In genomic region chr19:4206818-4207484, GRCh38 we compare ENCODE assay signal across 11 cellular contexts. TPM values are rescaled to one million over a fixed set of nuclear protein-coding genes. Genes with fewer than 3 reads are reported as not detected.
DNase-seq lines count a peak whose midpoint lies in the region; ATAC-seq, FAIRE-seq and TF ChIP-seq lines count a peak whose summit lies in the region.
"Had no signal": no experiment of that assay in that cellular context is flagged by ENCODE, and none has a peak within 500 bp of the region (broad histone marks: within the 10 kb centered on the region; RNA-seq: fewer than 3 reads in every experiment).

No MANE protein-coding gene starts in this region.

- peaks cover 3% of the 10 kb centered on the region for H3K27me3 Mint-ChIP-seq in MCF 10A (ENCODE audit: insufficient read depth, unreplicated experiment)
- H3K27me3 Mint-ChIP-seq in activated CD4-positive, alpha-beta T cell treated with anti-CD3 and anti-CD28 coated beads, Interleukin-2, amount 10 ng/mL, durations not matched to agents 7 days and 5 days, result no peaks in the 10 kb centered on the region
- H3K27me3 Mint-ChIP-seq: stimulated activated naive CD8-positive, alpha-beta T cell treated with anti-CD3 and anti-CD28 coated beads, Interleukin-15, Interleukin-2, amounts not matched to agents 100 ng/mL and 50 ng/mL, for 24 hours had no signal

- no peaks in the 10 kb centered on the region for H3K79me2 ChIP-seq in endothelial cell of umbilical vein (ENCODE audit: control insufficient read depth, insufficient read depth, low read length)

- no peaks in the 10 kb centered on the region for H4K20me1 ChIP-seq in endothelial cell of umbilical vein (replicated peaks; ENCODE audit: control insufficient read depth, extremely low read depth, insufficient read depth, low read length)

- peak; percentile 32 for DNase-seq in MCF 10A (ENCODE audit: unreplicated experiment)
- no peak for DNase-seq in breast epithelium (ENCODE audit: low spot score in 2 of 2)
- DNase-seq in NCI-H226, result peak; percentile 65
- DNase-seq in endothelial cell of umbilical vein (ENCODE audit: low read depth, low spot score), result no peak
- DNase-seq in middle frontal gyrus (ENCODE audit: extremely low spot score, low spot score), result no peak
- no peak for DNase-seq in activated CD4-positive, alpha-beta T cell treated with anti-CD3 and anti-CD28 coated beads, Interleukin-2, amount 10 ng/mL, durations not matched to agents 7 days and 5 days
- DNase-seq: CD4-positive, alpha-beta memory T cell had no signal

- BruUV-seq in MCF 10A (replicated peaks; lab: Mats Ljungman, UMichigan) (no TSS peak), endothelial cell of umbilical vein (replicated peaks; lab: Mats Ljungman, UMichigan) (no TSS peak)

- H3K9me3 Mint-ChIP-seq in MCF 10A (ENCODE audit: unreplicated experiment), result no peaks in the 10 kb centered on the region
- no peaks in the 10 kb centered on the region for H3K9me3 Mint-ChIP-seq in activated CD4-positive, alpha-beta T cell treated with anti-CD3 and anti-CD28 coated beads, Interleukin-2, amount 10 ng/mL, durations not matched to agents 7 days and 5 days
- H3K9me3 Mint-ChIP-seq: stimulated activated naive CD8-positive, alpha-beta T cell treated with anti-CD3 and anti-CD28 coated beads, Interleukin-15, Interleukin-2, amounts not matched to agents 100 ng/mL and 50 ng/mL, for 24 hours had no signal

- H3K27me3 ChIP-seq in breast epithelium, result no peaks in the 10 kb centered on the region
- no peaks in the 10 kb centered on the region for H3K27me3 ChIP-seq in endothelial cell of umbilical vein (ENCODE audit: control insufficient read depth in 2 of 2, insufficient read depth in 2 of 2, low read length in 2 of 2)

- no peak overlapping the region for H3K9ac ChIP-seq in endothelial cell of umbilical vein (replicated peaks; ENCODE audit: extremely low read depth, insufficient read depth, low read length)

- H3K36me3 ChIP-seq in breast epithelium (no peaks in the 10 kb centered on the region), endothelial cell of umbilical vein (ENCODE audit: control insufficient read depth in 2 of 2, extremely low read depth in 1 of 2, insufficient read depth in 2 of 2, low read length in 2 of 2) (no peaks in the 10 kb centered on the region)

- no peak for TF ChIP-seq CTCF in MCF 10A (IDR thresholded peaks at IDR 0.05; ENCODE audit: unreplicated experiment)
- TF ChIP-seq CTCF in breast epithelium (IDR thresholded peaks at IDR 0.05), result no peak
- peak; percentile 21 to 25 for TF ChIP-seq CTCF in endothelial cell of umbilical vein (IDR thresholded peaks at IDR 0.05; ENCODE audit: extremely low read depth in 1 of 2, insufficient read depth in 1 of 2, low read depth in 1 of 2, low read length in 2 of 2)

- H3K4me2 ChIP-seq in endothelial cell of umbilical vein (ENCODE audit: insufficient read depth, low read length), result no peak overlapping the region

- H2AFZ ChIP-seq in endothelial cell of umbilical vein (ENCODE audit: low read depth, low read length), result no peak overlapping the region

- CTCF ChIA-PET in MCF 10A (lab: Yijun Ruan, JAX) (interaction anchor here (0.6 to 0.9 kb wide), 2 partner anchors 16 to 24 kb away, joined by 3 read pairs; no protein-coding TSS in a partner anchor), endothelial cell of umbilical vein (lab: Charles Lee) (interaction anchor here (0.6 to 2.2 kb wide), 10 partner anchors 18 to 219 kb away, joined by 3 to 14 read pairs (median 3); partner anchors contain the start of gene YJU2)
- CTCF ChIA-PET in activated CD4-positive, alpha-beta T cell treated with anti-CD3 and anti-CD28 coated beads, Interleukin-2, amount 10 ng/mL, durations not matched to agents 7 days and 5 days (lab: Charles Lee), result interaction anchor here (1.4 kb wide), 1 partner anchor 219 kb away, joined by 3 read pairs; no protein-coding TSS in a partner anchor

- no peak overlapping the region for H3K27ac Mint-ChIP-seq in MCF 10A (ENCODE audit: low read depth, unreplicated experiment)
- no peak overlapping the region for H3K27ac Mint-ChIP-seq in activated CD4-positive, alpha-beta T cell treated with anti-CD3 and anti-CD28 coated beads, Interleukin-2, amount 10 ng/mL, durations not matched to agents 7 days and 5 days
- H3K27ac Mint-ChIP-seq: CD4-positive, alpha-beta memory T cell; stimulated activated naive CD8-positive, alpha-beta T cell treated with anti-CD3 and anti-CD28 coated beads, Interleukin-15, Interleukin-2, amounts not matched to agents 100 ng/mL and 50 ng/mL, for 24 hours had no signal

- H3K4me3 ChIP-seq in breast epithelium, result no peak overlapping the region
- H3K4me3 ChIP-seq in endothelial cell of umbilical vein (replicated peaks in 1 of 3; ENCODE audit: insufficient read depth in 1 of 3, low read depth in 1 of 3, low read length in 3 of 3), result no peak overlapping the region

- TF ChIP-seq POLR2A in breast epithelium (IDR thresholded peaks at IDR 0.05) (no peak), endothelial cell of umbilical vein (IDR thresholded peaks at IDR 0.05; ENCODE audit: low read depth, low read length) (no peak)

- dilution Hi-C loops in endothelial cell of umbilical vein (cut with MboI; ENCODE audit: extremely low pct_ligation_motif_present, low sequenced_read_pairs), result no loop called here

- ATAC-seq in HG02840 (IDR thresholded peaks at IDR 0.05; ENCODE audit: low FRiP score, unreplicated experiment) (no peak), HG03025 (IDR thresholded peaks at IDR 0.05; ENCODE audit: low FRiP score, unreplicated experiment) (no peak)
- ATAC-seq: sciatic nerve had no signal

- H3K9me3 ChIP-seq in breast epithelium (no peaks in the 10 kb centered on the region), endothelial cell of umbilical vein (replicated peaks; ENCODE audit: control insufficient read depth, insufficient read depth, low read length) (no peaks in the 10 kb centered on the region)

- intact Hi-C loops in MCF 10A (cut with micrococcal nuclease) (loop anchor here (10.0 kb wide), 1 partner anchor 142 kb away; the partner anchor contains the start of gene ZBTB7A), breast epithelium (cut with DNase I; ENCODE audit: low total_unique reads) (no loop called here), endothelial cell of umbilical vein (cut with micrococcal nuclease) (no loop called here)

- no peaks in the 10 kb centered on the region for H3K4me1 ChIP-seq in breast epithelium
- no peaks in the 10 kb centered on the region for H3K4me1 ChIP-seq in endothelial cell of umbilical vein (ENCODE audit: control insufficient read depth, extremely low read depth, insufficient read depth, low read length)

- H3K27ac ChIP-seq in breast epithelium, result no peak overlapping the region
- H3K27ac ChIP-seq in endothelial cell of umbilical vein (ENCODE audit: insufficient read depth, low read depth, low read length), result no peak overlapping the region

- POLR2A ChIA-PET in MCF 10A (lab: Yijun Ruan, JAX) (no interaction called here), endothelial cell of umbilical vein (lab: Charles Lee) (no interaction called here)
- POLR2A ChIA-PET in activated CD4-positive, alpha-beta T cell treated with anti-CD3 and anti-CD28 coated beads, Interleukin-2, amount 10 ng/mL, durations not matched to agents 7 days and 5 days (lab: Charles Lee), result no interaction called here

- no peaks in the 10 kb centered on the region for H3K9me1 ChIP-seq in endothelial cell of umbilical vein (replicated peaks; ENCODE audit: control insufficient read depth, extremely low read depth, insufficient read depth, low read length)

- FAIRE-seq in endothelial cell of umbilical vein (lab: Jason Lieb, UNC), result no peak

- H3K4me1 Mint-ChIP-seq in MCF 10A (ENCODE audit: insufficient read depth, unreplicated experiment), result peaks cover 10% of the 10 kb centered on the region
- peaks cover 2% of the 10 kb centered on the region for H3K4me1 Mint-ChIP-seq in activated CD4-positive, alpha-beta T cell treated with anti-CD3 and anti-CD28 coated beads, Interleukin-2, amount 10 ng/mL, durations not matched to agents 7 days and 5 days

- H3K4me3 Mint-ChIP-seq in MCF 10A (ENCODE audit: unreplicated experiment), result no peak overlapping the region
- H3K4me3 Mint-ChIP-seq in activated CD4-positive, alpha-beta T cell treated with anti-CD3 and anti-CD28 coated beads, Interleukin-2, amount 10 ng/mL, durations not matched to agents 7 days and 5 days, result no peak overlapping the region
- H3K4me3 Mint-ChIP-seq: CD4-positive, alpha-beta memory T cell; stimulated activated naive CD8-positive, alpha-beta T cell treated with anti-CD3 and anti-CD28 coated beads, Interleukin-15, Interleukin-2, amounts not matched to agents 100 ng/mL and 50 ng/mL, for 24 hours had no signal

- no peaks in the 10 kb centered on the region for H3K36me3 Mint-ChIP-seq in MCF 10A (ENCODE audit: insufficient read depth, unreplicated experiment)
- no peaks in the 10 kb centered on the region for H3K36me3 Mint-ChIP-seq in activated CD4-positive, alpha-beta T cell treated with anti-CD3 and anti-CD28 coated beads, Interleukin-2, amount 10 ng/mL, durations not matched to agents 7 days and 5 days (ENCODE audit: low read depth)
- H3K36me3 Mint-ChIP-seq: CD4-positive, alpha-beta memory T cell had no signal

RNA-seq across cellular contexts. Expression of gene EBI3, which starts 22.4 kb away (rescaled TPM):
- total RNA-seq in MCF 10A (2022), result 0.35 and 1.0 TPM in 2 replicates
- total RNA-seq in breast epithelium, result 10 to 100 TPM in 1 of 3 donors, 1 to 10 TPM in 1, under 1 TPM in 1; 0.66 to 12.6 (median 8.2) TPM
- 0.29 and 0.46 TPM in 2 replicates for total RNA-seq in endothelial cell of umbilical vein
- 1.0 and 1.8 TPM in 2 replicates for polyA plus RNA-seq in endothelial cell of umbilical vein
- polyA plus RNA-seq in endothelial cell of umbilical vein (2011; cell fraction: cytosol; rRNA removed), result 0.49 and 0.72 TPM in 2 replicates
- polyA plus RNA-seq in endothelial cell of umbilical vein (2011; cell fraction: nucleus; rRNA removed), result 0.35 and 0.51 TPM in 2 replicates
- 0.91 and 1.9 TPM in 2 replicates for polyA plus RNA-seq in endothelial cell of umbilical vein (2012)
- 0.32 TPM in 2 replicates for polyA minus RNA-seq in endothelial cell of umbilical vein
- polyA minus RNA-seq in endothelial cell of umbilical vein (2011; cell fraction: cytosol; rRNA and poly(A)+ RNA removed), result 1.6 TPM
- not detected in 2 replicates for polyA minus RNA-seq in endothelial cell of umbilical vein (2011; cell fraction: nucleus; rRNA and poly(A)+ RNA removed)
- 1 to 10 TPM in 1 of 2 experiments, under 1 TPM in 1; 0.27 to 1.2 TPM for total RNA-seq in activated CD4-positive, alpha-beta T cell treated with anti-CD3 and anti-CD28 coated beads, Interleukin-2, amount 10 ng/mL, durations not matched to agents 7 days and 5 days
- total RNA-seq: CD4-positive, alpha-beta memory T cell had no signal

RNA-seq across cellular contexts. Expression of gene ANKRD24, which starts 24.5 kb away (rescaled TPM):
- total RNA-seq in MCF 10A (2022) (1.2 and 2.9 TPM in 2 replicates), breast epithelium (1 to 10 TPM in 1 of 3 donors, under 1 TPM in 2; 0.80 to 3.2 (median 0.98) TPM), endothelial cell of umbilical vein (0.18 and 0.27 TPM in 2 replicates)
- 0.07 and 0.08 TPM in 2 replicates for polyA plus RNA-seq in endothelial cell of umbilical vein
- 0.06 and 0.12 TPM in 2 replicates for polyA plus RNA-seq in endothelial cell of umbilical vein (2011; cell fraction: cytosol; rRNA removed)
- polyA plus RNA-seq in endothelial cell of umbilical vein (2011; cell fraction: nucleus; rRNA removed), result 0.64 and 0.91 TPM in 2 replicates
- polyA plus RNA-seq in endothelial cell of umbilical vein (2012), result 0.12 and 0.53 TPM in 2 replicates
- polyA minus RNA-seq in endothelial cell of umbilical vein, result 0.10 TPM in 1 of 2 replicates, not detected in the other
- polyA minus RNA-seq in endothelial cell of umbilical vein (2011; cell fraction: cytosol; rRNA and poly(A)+ RNA removed), result not detected
- not detected in 2 replicates for polyA minus RNA-seq in endothelial cell of umbilical vein (2011; cell fraction: nucleus; rRNA and poly(A)+ RNA removed)
- total RNA-seq in activated CD4-positive, alpha-beta T cell treated with anti-CD3 and anti-CD28 coated beads, Interleukin-2, amount 10 ng/mL, durations not matched to agents 7 days and 5 days, result under 1 TPM; 0.60 to 0.72 TPM

RNA-seq across cellular contexts. Expression of gene SIRT6, which starts 24.6 kb away (rescaled TPM):
- total RNA-seq in MCF 10A (2022) (33.2 and 43.9 TPM in 2 replicates), breast epithelium (10 to 100 TPM; 21.5 to 29.8 (median 25.6) TPM), endothelial cell of umbilical vein (26.9 and 28.1 TPM in 2 replicates)
- polyA plus RNA-seq in endothelial cell of umbilical vein, result 36.6 and 41.2 TPM in 2 replicates
- polyA plus RNA-seq in endothelial cell of umbilical vein (2011; cell fraction: cytosol; rRNA removed), result 13.9 and 26.7 TPM in 2 replicates
- 41.7 and 49.9 TPM in 2 replicates for polyA plus RNA-seq in endothelial cell of umbilical vein (2011; cell fraction: nucleus; rRNA removed)
- polyA plus RNA-seq in endothelial cell of umbilical vein (2012), result 15.8 and 19.5 TPM in 2 replicates
- 9.4 and 16.9 TPM in 2 replicates for polyA minus RNA-seq in endothelial cell of umbilical vein
- polyA minus RNA-seq in endothelial cell of umbilical vein (2011; cell fraction: cytosol; rRNA and poly(A)+ RNA removed), result 22.4 TPM
- 12.1 and 20.4 TPM in 2 replicates for polyA minus RNA-seq in endothelial cell of umbilical vein (2011; cell fraction: nucleus; rRNA and poly(A)+ RNA removed)
- total RNA-seq in activated CD4-positive, alpha-beta T cell treated with anti-CD3 and anti-CD28 coated beads, Interleukin-2, amount 10 ng/mL, durations not matched to agents 7 days and 5 days, result 10 to 100 TPM; 31.3 to 35.2 TPM

RNA-seq across cellular contexts. Expression of gene YJU2, which starts 39.9 kb away (rescaled TPM):
- total RNA-seq in MCF 10A (2022), result 28.1 and 30.1 TPM in 2 replicates
- 10 to 100 TPM; 18.9 to 24.6 (median 24.4) TPM for total RNA-seq in breast epithelium
- 21.5 and 23.0 TPM in 2 replicates for total RNA-seq in endothelial cell of umbilical vein
- 20.7 and 22.9 TPM in 2 replicates for polyA plus RNA-seq in endothelial cell of umbilical vein
- 22.5 and 27.0 TPM in 2 replicates for polyA plus RNA-seq in endothelial cell of umbilical vein (2011; cell fraction: cytosol; rRNA removed)
- 17.8 and 19.5 TPM in 2 replicates for polyA plus RNA-seq in endothelial cell of umbilical vein (2011; cell fraction: nucleus; rRNA removed)
- 12.8 and 13.5 TPM in 2 replicates for polyA plus RNA-seq in endothelial cell of umbilical vein (2012)
- polyA minus RNA-seq in endothelial cell of umbilical vein, result 13.5 and 18.6 TPM in 2 replicates
- 14.6 TPM for polyA minus RNA-seq in endothelial cell of umbilical vein (2011; cell fraction: cytosol; rRNA and poly(A)+ RNA removed)
- 6.2 and 11.0 TPM in 2 replicates for polyA minus RNA-seq in endothelial cell of umbilical vein (2011; cell fraction: nucleus; rRNA and poly(A)+ RNA removed)
- total RNA-seq in activated CD4-positive, alpha-beta T cell treated with anti-CD3 and anti-CD28 coated beads, Interleukin-2, amount 10 ng/mL, durations not matched to agents 7 days and 5 days, result 10 to 100 TPM; 24.8 to 25.5 TPM

RNA-seq across cellular contexts. Expression of gene CREB3L3, which starts 53.5 kb away (rescaled TPM):
- total RNA-seq in MCF 10A (2022) (not detected in 2 replicates), breast epithelium (not detected), endothelial cell of umbilical vein (not detected in 2 replicates)
- not detected in 2 replicates for polyA plus RNA-seq in endothelial cell of umbilical vein
- polyA plus RNA-seq in endothelial cell of umbilical vein (2011; cell fraction: cytosol; rRNA removed), result not detected in 2 replicates
- polyA plus RNA-seq in endothelial cell of umbilical vein (2011; cell fraction: nucleus; rRNA removed), result not detected in 2 replicates
- polyA plus RNA-seq in endothelial cell of umbilical vein (2012), result not detected in 2 replicates
- polyA minus RNA-seq in endothelial cell of umbilical vein, result not detected in 2 replicates
- polyA minus RNA-seq in endothelial cell of umbilical vein (2011; cell fraction: cytosol; rRNA and poly(A)+ RNA removed), result 0.31 TPM
- not detected in 2 replicates for polyA minus RNA-seq in endothelial cell of umbilical vein (2011; cell fraction: nucleus; rRNA and poly(A)+ RNA removed)
- total RNA-seq in activated CD4-positive, alpha-beta T cell treated with anti-CD3 and anti-CD28 coated beads, Interleukin-2, amount 10 ng/mL, durations not matched to agents 7 days and 5 days, result under 1 TPM in 1 of 2 experiments, not detected in 1; 0.07 TPM
- total RNA-seq: CD4-positive, alpha-beta memory T cell; sciatic nerve had no signal
- polyA plus RNA-seq: CD4-positive, alpha-beta memory T cell had no signal

Comparison
In these comparisons a context has a peak if more than half of its experiments do, and no peak if none do; other contexts are left out.
1. DNase-seq: peak in MCF 10A (single experiment) and NCI-H226 (single experiment); none in breast epithelium (0 of 2), endothelial cell of umbilical vein (single experiment), middle frontal gyrus (single experiment) and activated CD4-positive, alpha-beta T cell treated with anti-CD3 and anti-CD28 coated beads, Interleukin-2, amount 10 ng/mL, durations not matched to agents 7 days and 5 days (single experiment).
2. CTCF ChIP-seq: peak in endothelial cell of umbilical vein (2 of 2); none in MCF 10A (single experiment) and breast epithelium (0 of 3).